ENCODE assay signal across 20 cellular contexts in genomic region chr22:41793871-41794270, GRCh38. TPM values are rescaled to one million over a fixed set of nuclear protein-coding genes. Genes with fewer than 3 reads are reported as not detected.
A peak's percentile ranks its signal among the peaks of the same experiment; 100 is the strongest.
DNase-seq lines count a peak whose midpoint lies in the region; ATAC-seq, FAIRE-seq and TF ChIP-seq lines count a peak whose summit lies in the region.
"Had no signal": no experiment of that assay in that cellular context is flagged by ENCODE, and none has a peak within 500 bp of the region (broad histone marks: within the 10 kb centered on the region; RNA-seq: fewer than 3 reads in every experiment).

No MANE protein-coding gene starts in this region.

- TF ChIP-seq RAD21 in HepG2 (CRISPR knock-in tag; IDR thresholded peaks at IDR 0.05) (no peak), K562 (CRISPR knock-in tag; conservative IDR thresholded peaks at IDR 0.05 in 1 of 2, IDR thresholded peaks at IDR 0.05 in 1 of 2) (no peak)

- no peaks in the 10 kb centered on the region for H3K9me1 ChIP-seq in K562 (ENCODE audit: control insufficient read depth, insufficient read depth, low read length)

- 91% methylated on average over 3 of the region's 3 CpGs for WGBS in HepG2 (ENCODE audit: low lambda C conversion rate)
- WGBS in right lobe of liver (ENCODE audit: insufficient coverage, low coverage, low lambda C conversion rate, missing lambda C conversion rate): 100% methylated on average over 3 of the region's 3 CpGs
- WGBS in K562 (ENCODE audit: insufficient coverage, low coverage, missing lambda C conversion rate): 60% methylated on average over 3 of the region's 3 CpGs
- WGBS in aorta, 2 donors: 90 to 95% methylated on average over 3 of the region's 3 CpGs
- 91 to 100% methylated on average over 3 of the region's 3 CpGs for WGBS in esophagus squamous epithelium, 2 donors

- CTCF ChIA-PET in HepG2 (lab: Yijun Ruan, JAX; ENCODE audit: low intra/inter-chr PET ratio, low total read pairs) (no interaction called here), K562 (lab: Yijun Ruan, JAX; ENCODE audit: low intra/inter-chr PET ratio) (interaction anchor here (0.5 kb wide), 1 partner anchor 68 kb away, joined by 3 read pairs; no protein-coding TSS in a partner anchor)

- H3K9me3 ChIP-seq in HepG2 (ENCODE audit: low read length) (no peaks in the 10 kb centered on the region), right lobe of liver (no peaks in the 10 kb centered on the region), K562 (replicated peaks; ENCODE audit: control insufficient read depth, insufficient read depth, low read depth, low read length) (no peaks in the 10 kb centered on the region), aorta (ENCODE audit: control insufficient read depth, low read length) (no peaks in the 10 kb centered on the region), esophagus squamous epithelium (no peaks in the 10 kb centered on the region)
- H3K9me3 ChIP-seq: Caco-2 had no signal

- peaks cover 6 to 15% of the 10 kb centered on the region in 2 donors for H3K4me1 Mint-ChIP-seq in effector memory CD8-positive, alpha-beta T cell (ENCODE audit: low read depth in 2 of 2)

- H3K4me2 ChIP-seq in HepG2 (ENCODE audit: low read depth, low read length): no peak overlapping the region
- no peak overlapping the region for H3K4me2 ChIP-seq in K562 (ENCODE audit: insufficient read depth, low read length)
- H3K4me2 ChIP-seq: GM23338 had no signal

- DNase-seq in HepG2 (ENCODE audit: low spot score) (no peak), right lobe of liver (no peak), K562 (ENCODE audit: extremely low read depth in 1 of 4, low spot score in 3 of 4) (no peak), aorta (peak; percentile 1 to 6), NCI-H2107 treated with DMSO at 0.1 percent for 48 hours (lab: John Stamatoyannopoulos, UW; ENCODE audit: unreplicated experiment) (no peak), esophagus squamous epithelium (lab: John Stamatoyannopoulos, UW) (no peak)
- no peak for DNase-seq in effector memory CD8-positive, alpha-beta T cell
- DNase-seq: C1 segment of cervical spinal cord; Caco-2; CD4-positive, CD25-positive, alpha-beta regulatory T cell; CD8-positive, alpha-beta T cell; DMS153; DND-41; H9 had no signal

- in situ Hi-C loops in HepG2 (cut with HindIII; ENCODE audit: extremely low pct_ligation_motif_present, low pct_unique_long_range_greater_than_20kb) (no loop called here), K562 (cut with MboI) (no loop called here)

- no peak for ATAC-seq in HepG2
- no peak for ATAC-seq in right lobe of liver
- ATAC-seq in K562: no peak
- no peak for ATAC-seq in effector memory CD8-positive, alpha-beta T cell (replicated peaks)
- no peak for ATAC-seq in aorta (ENCODE audit: low FRiP score)
- ATAC-seq in GM19467 (IDR thresholded peaks at IDR 0.05; ENCODE audit: unreplicated experiment): no peak
- ATAC-seq: CD8-positive, alpha-beta T cell; GM23338; HCT116 had no signal

- no peak overlapping the region for H2AFZ ChIP-seq in HepG2 (ENCODE audit: low read length)
- H2AFZ ChIP-seq in K562 (ENCODE audit: low read depth, low read length): no peak overlapping the region
- H2AFZ ChIP-seq: GM23338 had no signal

- FAIRE-seq in HepG2 (lab: Jason Lieb, UNC) (no peak), K562 (lab: Jason Lieb, UNC) (no peak)
- FAIRE-seq: G401.6, GM12892, GM19239 had no signal

- BruUV-seq in HepG2 (replicated peaks; lab: Mats Ljungman, UMichigan) (no TSS peak), K562 (replicated peaks; lab: Mats Ljungman, UMichigan) (no TSS peak)

- POLR2A ChIA-PET in HepG2 (lab: Yijun Ruan, JAX): no interaction called here
- POLR2A ChIA-PET in K562 (lab: Yijun Ruan, JAX): no interaction called here

- no peaks in the 10 kb centered on the region for H3K9me3 Mint-ChIP-seq in effector memory CD8-positive, alpha-beta T cell
- H3K9me3 Mint-ChIP-seq: CD4-positive, CD25-positive, alpha-beta regulatory T cell; CD8-positive, alpha-beta T cell; GM23338; H9 had no signal

- no peak for TF ChIP-seq EP300 in HepG2 (IDR thresholded peaks at IDR 0.05; ENCODE audit: low read depth in 2 of 2, low read length in 2 of 2)
- TF ChIP-seq EP300 in HepG2 (CRISPR knock-in tag; IDR thresholded peaks at IDR 0.05; ENCODE audit: borderline replicate concordance): no peak
- no peak for TF ChIP-seq EP300 in K562 (IDR thresholded peaks at IDR 0.05; ENCODE audit: low read length)

- no peaks in the 10 kb centered on the region for H3K27me3 ChIP-seq in HepG2 (ENCODE audit: control insufficient read depth in 1 of 2, insufficient read depth in 2 of 2, low read length in 2 of 2)
- H3K27me3 ChIP-seq in right lobe of liver: no peaks in the 10 kb centered on the region
- H3K27me3 ChIP-seq in K562 (ENCODE audit: control insufficient read depth in 2 of 2, insufficient read depth in 2 of 2, low read length in 2 of 2): no peaks in the 10 kb centered on the region
- H3K27me3 ChIP-seq in aorta (ENCODE audit: control insufficient read depth in 1 of 2, insufficient read depth in 2 of 2, low read length in 1 of 2): no peaks in the 10 kb centered on the region
- no peaks in the 10 kb centered on the region for H3K27me3 ChIP-seq in esophagus squamous epithelium

- TF ChIP-seq CTCF in HepG2 (CRISPR knock-in tag; IDR thresholded peaks at IDR 0.05) (no peak), right lobe of liver (IDR thresholded peaks at IDR 0.05) (no peak), K562 (IDR thresholded peaks at IDR 0.05 in 2 of 3, conservative IDR thresholded peaks at IDR 0.05 in 1 of 3; ENCODE audit: insufficient read depth in 2 of 3, low read depth in 1 of 3, low read length in 3 of 3) (no peak), esophagus squamous epithelium (IDR thresholded peaks at IDR 0.05) (no peak)

- H3K36me3 ChIP-seq in HepG2 (replicated peaks in 1 of 2; ENCODE audit: control insufficient read depth in 1 of 2, insufficient read depth in 2 of 2, low read length in 2 of 2) (no peaks in the 10 kb centered on the region), right lobe of liver (no peaks in the 10 kb centered on the region), K562 (ENCODE audit: control insufficient read depth, insufficient read depth, low read length) (no peaks in the 10 kb centered on the region), aorta (ENCODE audit: control insufficient read depth in 1 of 2, insufficient read depth in 2 of 2, low read length in 1 of 2) (no peaks in the 10 kb centered on the region), esophagus squamous epithelium (no peaks in the 10 kb centered on the region)

- H3K36me3 Mint-ChIP-seq in effector memory CD8-positive, alpha-beta T cell (ENCODE audit: insufficient read depth): peaks cover 52% of the 10 kb centered on the region

- peak overlapping the region; percentile 21 to 49 for H3K27ac Mint-ChIP-seq in effector memory CD8-positive, alpha-beta T cell
- H3K27ac Mint-ChIP-seq: CD8-positive, alpha-beta T cell; GM23338; H9 had no signal

- H3K4me3 ChIP-seq in HepG2 (replicated peaks in 1 of 3; ENCODE audit: insufficient read depth in 1 of 3, low read depth in 2 of 3, low read length in 3 of 3): no peak overlapping the region
- H3K4me3 ChIP-seq in right lobe of liver: no peak overlapping the region
- no peak overlapping the region for H3K4me3 ChIP-seq in K562
- H3K4me3 ChIP-seq in aorta (ENCODE audit: low read length in 2 of 2): no peak overlapping the region
- no peak overlapping the region for H3K4me3 ChIP-seq in esophagus squamous epithelium
- H3K4me3 ChIP-seq: GM23338 had no signal

- H4K20me1 ChIP-seq in HepG2 (ENCODE audit: insufficient read depth, low read length) (no peaks in the 10 kb centered on the region), K562 (replicated peaks; ENCODE audit: control insufficient read depth, insufficient read depth, low read length) (no peaks in the 10 kb centered on the region)

- no peak overlapping the region for H3K4me3 Mint-ChIP-seq in effector memory CD8-positive, alpha-beta T cell
- H3K4me3 Mint-ChIP-seq: CD4-positive, CD25-positive, alpha-beta regulatory T cell; CD8-positive, alpha-beta T cell; GM23338; H9 had no signal

- no peak overlapping the region for H3K9ac ChIP-seq in HepG2 (ENCODE audit: insufficient read depth, low read depth, low read length)
- H3K9ac ChIP-seq in K562 (ENCODE audit: insufficient read depth in 1 of 2, low read depth in 2 of 2, low read length in 2 of 2): no peak overlapping the region

- no peaks in the 10 kb centered on the region for H3K27me3 Mint-ChIP-seq in effector memory CD8-positive, alpha-beta T cell
- H3K27me3 Mint-ChIP-seq: CD4-positive, CD25-positive, alpha-beta regulatory T cell had no signal

- TF ChIP-seq POLR2A in HepG2 (IDR thresholded peaks at IDR 0.05; ENCODE audit: insufficient read depth in 1 of 2, low read depth in 2 of 2, low read length in 2 of 2): no peak
- no peak for TF ChIP-seq POLR2A in right lobe of liver (IDR thresholded peaks at IDR 0.05)
- TF ChIP-seq POLR2A in K562 (conservative IDR thresholded peaks at IDR 0.05): no peak
- no peak for TF ChIP-seq POLR2A in esophagus squamous epithelium (IDR thresholded peaks at IDR 0.05)

- H3K79me2 ChIP-seq in HepG2 (ENCODE audit: insufficient read depth, low read length): no peaks in the 10 kb centered on the region
- no peaks in the 10 kb centered on the region for H3K79me2 ChIP-seq in K562 (ENCODE audit: control insufficient read depth, insufficient read depth, low read length)

- intact Hi-C loops in HepG2 (cut with micrococcal nuclease; ENCODE audit: unreplicated experiment): no loop called here
- intact Hi-C loops in right lobe of liver (cut with DNase I): no loop called here
- intact Hi-C loops in K562 (cut with micrococcal nuclease): no loop called here
- intact Hi-C loops in aorta (cut with DNase I): no loop called here
- intact Hi-C loops in esophagus squamous epithelium (cut with DNase I): no loop called here

- peaks cover 8% of the 10 kb centered on the region; the same call in 1 of the 2 replicates for H3K4me1 ChIP-seq in HepG2 (ENCODE audit: insufficient read depth, low read length)
- H3K4me1 ChIP-seq in right lobe of liver: no peaks in the 10 kb centered on the region
- no peaks in the 10 kb centered on the region; a peak in 1 of 5 replicates for H3K4me1 ChIP-seq in K562 (replicated peaks in 1 of 2; ENCODE audit: control insufficient read depth in 2 of 2, insufficient read depth in 2 of 2, low read length in 2 of 2)
- no peaks in the 10 kb centered on the region for H3K4me1 ChIP-seq in aorta (ENCODE audit: control insufficient read depth in 1 of 2, insufficient read depth in 2 of 2, low read length in 2 of 2)
- H3K4me1 ChIP-seq in esophagus squamous epithelium: peaks cover 0 to 2% (median 0%) of the 10 kb centered on the region in 3 donors
- H3K4me1 ChIP-seq: Caco-2 had no signal

- H3K27ac ChIP-seq in HepG2 (ENCODE audit: extremely low read length, insufficient read depth, low read length): no peak overlapping the region
- H3K27ac ChIP-seq in right lobe of liver: no peak overlapping the region
- H3K27ac ChIP-seq in K562 (ENCODE audit: extremely low read depth, low read depth, low read length): no peak overlapping the region
- no peak overlapping the region for H3K27ac ChIP-seq in aorta (ENCODE audit: low read depth in 1 of 2, low read length in 2 of 2)
- no peak overlapping the region for H3K27ac ChIP-seq in esophagus squamous epithelium

RNA-seq across cellular contexts. Expression of gene CCDC134, which starts 6.6 kb away (rescaled TPM):
- total RNA-seq in HepG2 (2016; rRNA removed; fragmentation: Illumina TruSeq; extraction: Trizol): 11.3 and 17.4 TPM in 2 replicates
- total RNA-seq in HepG2 (2016; cell fraction: cytosol; rRNA removed; fragmentation: Illumina TruSeq; extraction: Trizol; ENCODE audit: low read depth): 40.7 and 41.5 TPM in 2 replicates
- total RNA-seq in HepG2 (2016; cell fraction: insoluble cytoplasmic fraction; rRNA removed; fragmentation: Illumina TruSeq; extraction: Trizol): 11.5 and 17.3 TPM in 2 replicates
- total RNA-seq in HepG2 (2016; cell fraction: membrane; rRNA removed; fragmentation: Illumina TruSeq; extraction: Trizol): 12.5 and 13.5 TPM in 2 replicates
- total RNA-seq in HepG2 (2016; cell fraction: nucleus; rRNA removed; fragmentation: Illumina TruSeq; extraction: Trizol): 21.6 and 24.7 TPM in 2 replicates
- polyA plus RNA-seq in HepG2 (2011; rRNA removed): 4.8 and 5.6 TPM in 2 replicates
- 3.7 and 5.6 TPM in 2 replicates for polyA plus RNA-seq in HepG2 (2011; cell fraction: cytosol; rRNA removed)
- polyA plus RNA-seq in HepG2 (2011; cell fraction: nucleus; rRNA removed): 6.9 and 7.1 TPM in 2 replicates
- polyA plus RNA-seq in HepG2 (2012): 2.7 and 2.8 TPM in 2 replicates
- 1.8 and 2.0 TPM in 2 replicates for polyA plus RNA-seq in HepG2 (2016; cell fraction: cytosol; fragmentation: Illumina TruSeq; extraction: Trizol; ENCODE audit: low read depth)
- 4.4 TPM in 2 replicates for polyA plus RNA-seq in HepG2 (2016; cell fraction: insoluble cytoplasmic fraction; fragmentation: Illumina TruSeq; extraction: Trizol; ENCODE audit: low read depth)
- 2.2 and 2.7 TPM in 2 replicates for polyA plus RNA-seq in HepG2 (2016; cell fraction: membrane; fragmentation: Illumina TruSeq; extraction: Trizol; ENCODE audit: low read depth)
- polyA plus RNA-seq in HepG2 (2016; cell fraction: nucleus; fragmentation: Illumina TruSeq; extraction: Trizol; ENCODE audit: insufficient read depth, low read depth): 18.6 and 19.9 TPM in 2 replicates
- 14.6 and 21.4 TPM in 2 replicates for polyA minus RNA-seq in HepG2 (2011; rRNA and poly(A)+ RNA removed; ENCODE audit: low replicate concordance)
- 9.4 and 9.7 TPM in 2 replicates for polyA minus RNA-seq in HepG2 (2011; cell fraction: cytosol; rRNA and poly(A)+ RNA removed)
- polyA minus RNA-seq in HepG2 (2011; cell fraction: nucleus; rRNA and poly(A)+ RNA removed): 6.3 and 8.3 TPM in 2 replicates
- total RNA-seq in right lobe of liver: 1 to 10 TPM; 2.6 to 5.2 (median 3.4) TPM
- total RNA-seq in K562 (2011; cell fraction: chromatin; rRNA removed; ENCODE audit: low replicate concordance): 11.6 and 24.3 TPM in 2 replicates
- 22.4 and 24.5 TPM in 2 replicates for total RNA-seq in K562 (2011; cell fraction: nucleolus; rRNA removed)
- total RNA-seq in K562 (2011; cell fraction: nucleoplasm; rRNA removed): 18.8 and 20.0 TPM in 2 replicates
- total RNA-seq in K562 (2014; rRNA removed): 6.9 and 11.7 TPM in 2 replicates
- 6.3 and 7.7 TPM in 2 replicates for total RNA-seq in K562 (2014; rRNA removed; fragmentation: Illumina TruSeq; extraction: Trizol)
- 9.2 and 9.5 TPM in 2 replicates for total RNA-seq in K562 (2015; rRNA removed; fragmentation: Illumina TruSeq; extraction: Trizol)
- total RNA-seq in K562 (2021): 11.9 and 12.4 TPM in 2 replicates
- polyA plus RNA-seq in K562 (2011; rRNA removed): 5.0 and 5.1 TPM in 2 replicates
- polyA plus RNA-seq in K562 (2011; cell fraction: cytosol; rRNA removed): 5.5 and 6.0 TPM in 2 replicates
- polyA plus RNA-seq in K562 (2011; cell fraction: nucleus; rRNA removed): 3.8 and 5.5 TPM in 2 replicates
- polyA plus RNA-seq in K562 (2012): 2.4 and 3.0 TPM in 2 replicates
- polyA plus RNA-seq in K562 (2014; fragmentation: Illumina TruSeq; extraction: Trizol): 4.2 and 5.3 TPM in 2 replicates
- under 1 TPM; 0.56 to 0.99 TPM for polyA plus RNA-seq in K562 (2014; fragmentation: Nextera tagmentation; extraction: Ambion mirVana)
- 5.2 and 6.8 TPM in 2 replicates for polyA plus RNA-seq in K562 (2014; rRNA removed)
- polyA minus RNA-seq in K562 (2011; rRNA and poly(A)+ RNA removed): 13.2 and 19.0 TPM in 2 replicates
- polyA minus RNA-seq in K562 (2011; cell fraction: cytosol; rRNA and poly(A)+ RNA removed): 14.0 and 14.1 TPM in 2 replicates
- polyA minus RNA-seq in K562 (2011; cell fraction: nucleus; rRNA and poly(A)+ RNA removed): 7.5 and 9.2 TPM in 2 replicates
- total RNA-seq in aorta: 1 to 10 TPM; 4.1 to 7.3 TPM
- 1 to 10 TPM in 1 of 2 donors, not detected in 1; 1.0 TPM for polyA plus RNA-seq in aorta
- total RNA-seq in esophagus squamous epithelium: 1 to 10 TPM; 5.1 to 9.0 (median 7.2) TPM

RNA-seq across cellular contexts. Expression of gene SREBF2, which starts 39.0 kb away (rescaled TPM):
- 30.2 and 53.8 TPM in 2 replicates for total RNA-seq in HepG2 (2016; rRNA removed; fragmentation: Illumina TruSeq; extraction: Trizol)
- 14.0 and 16.6 TPM in 2 replicates for total RNA-seq in HepG2 (2016; cell fraction: cytosol; rRNA removed; fragmentation: Illumina TruSeq; extraction: Trizol; ENCODE audit: low read depth)
- 28.0 and 53.2 TPM in 2 replicates for total RNA-seq in HepG2 (2016; cell fraction: insoluble cytoplasmic fraction; rRNA removed; fragmentation: Illumina TruSeq; extraction: Trizol)
- total RNA-seq in HepG2 (2016; cell fraction: membrane; rRNA removed; fragmentation: Illumina TruSeq; extraction: Trizol): 33.3 and 36.0 TPM in 2 replicates
- total RNA-seq in HepG2 (2016; cell fraction: nucleus; rRNA removed; fragmentation: Illumina TruSeq; extraction: Trizol): 57.4 and 66.5 TPM in 2 replicates
- 72.6 and 108 TPM in 2 replicates for polyA plus RNA-seq in HepG2 (2011; rRNA removed)
- 70.5 and 75.9 TPM in 2 replicates for polyA plus RNA-seq in HepG2 (2011; cell fraction: cytosol; rRNA removed)
- polyA plus RNA-seq in HepG2 (2011; cell fraction: nucleus; rRNA removed): 163 and 208 TPM in 2 replicates
- 109 and 143 TPM in 2 replicates for polyA plus RNA-seq in HepG2 (2012)
- 6.9 and 7.8 TPM in 2 replicates for polyA plus RNA-seq in HepG2 (2016; cell fraction: cytosol; fragmentation: Illumina TruSeq; extraction: Trizol; ENCODE audit: low read depth)
- 26.3 and 34.3 TPM in 2 replicates for polyA plus RNA-seq in HepG2 (2016; cell fraction: insoluble cytoplasmic fraction; fragmentation: Illumina TruSeq; extraction: Trizol; ENCODE audit: low read depth)
- 19.9 and 23.8 TPM in 2 replicates for polyA plus RNA-seq in HepG2 (2016; cell fraction: membrane; fragmentation: Illumina TruSeq; extraction: Trizol; ENCODE audit: low read depth)
- 92.3 and 92.9 TPM in 2 replicates for polyA plus RNA-seq in HepG2 (2016; cell fraction: nucleus; fragmentation: Illumina TruSeq; extraction: Trizol; ENCODE audit: insufficient read depth, low read depth)
- polyA minus RNA-seq in HepG2 (2011; rRNA and poly(A)+ RNA removed; ENCODE audit: low replicate concordance): 105 and 167 TPM in 2 replicates
- polyA minus RNA-seq in HepG2 (2011; cell fraction: cytosol; rRNA and poly(A)+ RNA removed): 56.3 and 97.6 TPM in 2 replicates
- 62.8 and 87.4 TPM in 2 replicates for polyA minus RNA-seq in HepG2 (2011; cell fraction: nucleus; rRNA and poly(A)+ RNA removed)
- total RNA-seq in right lobe of liver: 10 to 100 TPM; 26.7 to 63.4 (median 37.2) TPM
- 399 and 583 TPM in 2 replicates for total RNA-seq in K562 (2011; cell fraction: chromatin; rRNA removed; ENCODE audit: low replicate concordance)
- 378 and 395 TPM in 2 replicates for total RNA-seq in K562 (2011; cell fraction: nucleolus; rRNA removed)
- 386 and 451 TPM in 2 replicates for total RNA-seq in K562 (2011; cell fraction: nucleoplasm; rRNA removed)
- 26.6 and 38.5 TPM in 2 replicates for total RNA-seq in K562 (2014; rRNA removed)
- total RNA-seq in K562 (2014; rRNA removed; fragmentation: Illumina TruSeq; extraction: Trizol): 26.9 and 27.2 TPM in 2 replicates
- total RNA-seq in K562 (2015; rRNA removed; fragmentation: Illumina TruSeq; extraction: Trizol): 22.4 and 24.8 TPM in 2 replicates
- 73.9 and 84.2 TPM in 2 replicates for total RNA-seq in K562 (2021)
- 55.3 and 89.8 TPM in 2 replicates for polyA plus RNA-seq in K562 (2011; rRNA removed)
- 94.7 and 107 TPM in 2 replicates for polyA plus RNA-seq in K562 (2011; cell fraction: cytosol; rRNA removed)
- 167 and 200 TPM in 2 replicates for polyA plus RNA-seq in K562 (2011; cell fraction: nucleus; rRNA removed)
- 57.0 and 119 TPM in 2 replicates for polyA plus RNA-seq in K562 (2012)
- polyA plus RNA-seq in K562 (2014; fragmentation: Illumina TruSeq; extraction: Trizol): 64.5 and 74.3 TPM in 2 replicates
- 1 to 10 TPM; 1.1 TPM for polyA plus RNA-seq in K562 (2014; fragmentation: Nextera tagmentation; extraction: Ambion mirVana)
- 62.8 and 63.9 TPM in 2 replicates for polyA plus RNA-seq in K562 (2014; rRNA removed)
- 76.8 and 96.3 TPM in 2 replicates for polyA minus RNA-seq in K562 (2011; rRNA and poly(A)+ RNA removed)
- polyA minus RNA-seq in K562 (2011; cell fraction: cytosol; rRNA and poly(A)+ RNA removed): 59.7 and 96.8 TPM in 2 replicates
- polyA minus RNA-seq in K562 (2011; cell fraction: nucleus; rRNA and poly(A)+ RNA removed): 55.1 and 75.6 TPM in 2 replicates
- total RNA-seq in aorta: 10 to 100 TPM; 68.2 to 86.3 TPM
- 10 to 100 TPM; 11.0 to 19.2 TPM for polyA plus RNA-seq in aorta
- total RNA-seq in esophagus squamous epithelium: 100 to 1,000 TPM in 2 of 4 donors, 10 to 100 TPM in 2; 72.8 to 138 (median 98.6) TPM

Comparison
In these comparisons a context has a peak if more than half of its experiments do, and no peak if none do; other contexts are left out.
1. DNase-seq: peak in aorta (2 of 2); none in HepG2 (single experiment), right lobe of liver (0 of 3), K562 (0 of 4), effector memory CD8-positive, alpha-beta T cell (0 of 3), NCI-H2107 treated with DMSO at 0.1 percent for 48 hours (single experiment) and esophagus squamous epithelium (single experiment).
2. Of the 241 proteins assayed by ChIP-seq in both HepG2 and K562: peak only in HepG2: none; only in K562: ESRRA; in both: none; in neither: 239; mixed calls (peak in some experiments, not most) for 1.